Comparison of ENCODE assay signal across 1 cellular context in genomic region chr12:55829967-55830600, GRCh38.
A peak's percentile ranks its signal among the peaks of the same experiment; 100 is the strongest.
TF ChIP-seq lines count a peak whose summit lies in the region.

No MANE protein-coding gene starts in this region.

TF ChIP-seq in HepG2, 621 proteins besides CTCF, POLR2A, EP300 and RAD21 (continued from another document and continues in another):
- TF ChIP-seq ZNF577 (CRISPR knock-in tag; IDR thresholded peaks at IDR 0.05; ENCODE audit: borderline replicate concordance, low read depth) (no peak), RFXANK (CRISPR knock-in tag; IDR thresholded peaks at IDR 0.05) (no peak), ZSCAN21 (CRISPR knock-in tag; IDR thresholded peaks at IDR 0.05; ENCODE audit: borderline replicate concordance) (0 out of 2 replicates have a peak, but pooled peaks have one; percentile 54), ARID2 (CRISPR knock-in tag; IDR thresholded peaks at IDR 0.05; ENCODE audit: borderline replicate concordance) (no peak), JUN (CRISPR knock-in tag; IDR thresholded peaks at IDR 0.05) (0 out of 2 replicates have a peak, but pooled peaks have one; percentile 9), ZNF543 (CRISPR knock-in tag; IDR thresholded peaks at IDR 0.05) (no peak), PCBP2 (optimal IDR thresholded peaks at IDR 0.05; ENCODE audit: low read depth, low read length, poor library complexity, severe bottlenecking) (no peak), MAFG (CRISPR knock-in tag; IDR thresholded peaks at IDR 0.05) (no peak), GTF2F1 (IDR thresholded peaks at IDR 0.05; ENCODE audit: low read length) (no peak), MATR3 (CRISPR knock-in tag; IDR thresholded peaks at IDR 0.05) (no peak), HOXA3 (CRISPR knock-in tag; IDR thresholded peaks at IDR 0.05) (no peak; the same call in 1 of the 2 replicates), SRSF1 (optimal IDR thresholded peaks at IDR 0.05; ENCODE audit: low read depth, low read length) (peak; percentile 76), XBP1 (CRISPR knock-in tag; IDR thresholded peaks at IDR 0.05) (no peak), SALL1 (CRISPR knock-in tag; IDR thresholded peaks at IDR 0.05) (no peak; the same call in 1 of the 2 replicates), ZMYM3 (CRISPR knock-in tag; IDR thresholded peaks at IDR 0.05) (no peak), ERF (CRISPR knock-in tag; IDR thresholded peaks at IDR 0.05) (no peak), ZNF777 (CRISPR knock-in tag; IDR thresholded peaks at IDR 0.05) (no peak; the same call in 1 of the 2 replicates), PAWR (CRISPR knock-in tag; IDR thresholded peaks at IDR 0.05; ENCODE audit: borderline replicate concordance) (no peak), CC2D1A (CRISPR knock-in tag; IDR thresholded peaks at IDR 0.05) (no peak), ZNF749 (CRISPR knock-in tag; IDR thresholded peaks at IDR 0.05; ENCODE audit: borderline replicate concordance) (peak; percentile 63; the same call in 1 of the 2 replicates), ARNT (IDR thresholded peaks at IDR 0.05) (no peak), ZNF660 (CRISPR knock-in tag; IDR thresholded peaks at IDR 0.05; ENCODE audit: borderline replicate concordance, low read depth) (no peak), ZNF768 (CRISPR knock-in tag; IDR thresholded peaks at IDR 0.05) (no peak), ARID4A (CRISPR knock-in tag; IDR thresholded peaks at IDR 0.05; ENCODE audit: borderline replicate concordance) (peak; percentile 59), HNRNPL (IDR thresholded peaks at IDR 0.05; ENCODE audit: low read depth, low read length) (peak; percentile 64; the same call in 1 of the 2 replicates), PHF21A (CRISPR knock-in tag; IDR thresholded peaks at IDR 0.05) (no peak), MEIS2 (CRISPR knock-in tag; IDR thresholded peaks at IDR 0.05) (no peak), ZBTB21 (CRISPR knock-in tag; IDR thresholded peaks at IDR 0.05) (no peak), KDM5B (CRISPR knock-in tag; IDR thresholded peaks at IDR 0.05; ENCODE audit: borderline replicate concordance) (peak; percentile 40; the same call in 1 of the 2 replicates), TAF1 (CRISPR knock-in tag; IDR thresholded peaks at IDR 0.05) (peak; percentile 27; the same call in 1 of the 2 replicates), ZBTB7B (CRISPR knock-in tag; IDR thresholded peaks at IDR 0.05) (no peak; the same call in 1 of the 2 replicates), ZNF256 (CRISPR knock-in tag; conservative IDR thresholded peaks at IDR 0.05) (no peak), ZC3H13 (CRISPR knock-in tag; IDR thresholded peaks at IDR 0.05) (no peak), ZBTB1 (CRISPR knock-in tag; IDR thresholded peaks at IDR 0.05; ENCODE audit: borderline replicate concordance) (no peak), TERF1 (CRISPR knock-in tag; IDR thresholded peaks at IDR 0.05) (no peak), PAX8 (CRISPR knock-in tag; IDR thresholded peaks at IDR 0.05; ENCODE audit: borderline replicate concordance) (no peak)
- TF ChIP-seq, protein P1, sequence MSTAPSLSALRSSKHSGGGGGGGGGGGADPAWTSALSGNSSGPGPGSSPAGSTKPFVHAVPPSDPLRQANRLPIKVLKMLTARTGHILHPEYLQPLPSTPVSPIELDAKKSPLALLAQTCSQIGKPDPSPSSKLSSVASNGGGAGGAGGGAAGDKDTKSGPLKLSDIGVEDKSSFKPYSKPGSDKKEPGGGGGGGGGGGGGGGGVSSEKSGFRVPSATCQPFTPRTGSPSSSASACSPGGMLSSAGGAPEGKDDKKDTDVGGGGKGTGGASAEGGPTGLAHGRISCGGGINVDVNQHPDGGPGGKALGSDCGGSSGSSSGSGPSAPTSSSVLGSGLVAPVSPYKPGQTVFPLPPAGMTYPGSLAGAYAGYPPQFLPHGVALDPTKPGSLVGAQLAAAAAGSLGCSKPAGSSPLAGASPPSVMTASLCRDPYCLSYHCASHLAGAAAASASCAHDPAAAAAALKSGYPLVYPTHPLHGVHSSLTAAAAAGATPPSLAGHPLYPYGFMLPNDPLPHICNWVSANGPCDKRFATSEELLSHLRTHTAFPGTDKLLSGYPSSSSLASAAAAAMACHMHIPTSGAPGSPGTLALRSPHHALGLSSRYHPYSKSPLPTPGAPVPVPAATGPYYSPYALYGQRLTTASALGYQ (CRISPR knock-in tag; IDR thresholded peaks at IDR 0.05): no peak; the same call in 1 of the 2 replicates
- TF ChIP-seq, protein P2, sequence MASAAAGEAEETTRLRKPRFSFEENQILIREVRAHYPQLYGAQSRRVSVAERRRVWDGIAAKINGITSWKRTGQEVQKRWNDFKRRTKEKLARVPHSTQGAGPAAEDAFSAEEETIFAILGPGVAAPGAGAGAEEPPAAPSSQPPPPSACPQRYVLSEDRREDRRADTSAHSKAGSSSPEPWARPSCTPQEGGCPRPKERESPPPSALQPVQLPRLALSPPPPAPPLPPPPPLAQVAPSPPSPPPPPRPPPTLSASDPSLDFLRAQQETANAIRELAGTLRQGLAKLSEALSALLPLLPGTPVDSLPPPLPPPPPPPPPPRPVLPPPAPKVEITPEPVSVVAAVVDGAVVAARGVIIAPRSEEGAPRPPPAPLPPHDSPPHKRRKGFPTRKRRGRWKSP (CRISPR knock-in tag; IDR thresholded peaks at IDR 0.05): no peak
- TF ChIP-seq, protein P3, sequence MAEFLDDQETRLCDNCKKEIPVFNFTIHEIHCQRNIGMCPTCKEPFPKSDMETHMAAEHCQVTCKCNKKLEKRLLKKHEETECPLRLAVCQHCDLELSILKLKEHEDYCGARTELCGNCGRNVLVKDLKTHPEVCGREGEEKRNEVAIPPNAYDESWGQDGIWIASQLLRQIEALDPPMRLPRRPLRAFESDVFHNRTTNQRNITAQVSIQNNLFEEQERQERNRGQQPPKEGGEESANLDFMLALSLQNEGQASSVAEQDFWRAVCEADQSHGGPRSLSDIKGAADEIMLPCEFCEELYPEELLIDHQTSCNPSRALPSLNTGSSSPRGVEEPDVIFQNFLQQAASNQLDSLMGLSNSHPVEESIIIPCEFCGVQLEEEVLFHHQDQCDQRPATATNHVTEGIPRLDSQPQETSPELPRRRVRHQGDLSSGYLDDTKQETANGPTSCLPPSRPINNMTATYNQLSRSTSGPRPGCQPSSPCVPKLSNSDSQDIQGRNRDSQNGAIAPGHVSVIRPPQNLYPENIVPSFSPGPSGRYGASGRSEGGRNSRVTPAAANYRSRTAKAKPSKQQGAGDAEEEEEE (CRISPR knock-in tag; IDR thresholded peaks at IDR 0.05; ENCODE audit: borderline replicate concordance): no peak
- TF ChIP-seq, protein P4, sequence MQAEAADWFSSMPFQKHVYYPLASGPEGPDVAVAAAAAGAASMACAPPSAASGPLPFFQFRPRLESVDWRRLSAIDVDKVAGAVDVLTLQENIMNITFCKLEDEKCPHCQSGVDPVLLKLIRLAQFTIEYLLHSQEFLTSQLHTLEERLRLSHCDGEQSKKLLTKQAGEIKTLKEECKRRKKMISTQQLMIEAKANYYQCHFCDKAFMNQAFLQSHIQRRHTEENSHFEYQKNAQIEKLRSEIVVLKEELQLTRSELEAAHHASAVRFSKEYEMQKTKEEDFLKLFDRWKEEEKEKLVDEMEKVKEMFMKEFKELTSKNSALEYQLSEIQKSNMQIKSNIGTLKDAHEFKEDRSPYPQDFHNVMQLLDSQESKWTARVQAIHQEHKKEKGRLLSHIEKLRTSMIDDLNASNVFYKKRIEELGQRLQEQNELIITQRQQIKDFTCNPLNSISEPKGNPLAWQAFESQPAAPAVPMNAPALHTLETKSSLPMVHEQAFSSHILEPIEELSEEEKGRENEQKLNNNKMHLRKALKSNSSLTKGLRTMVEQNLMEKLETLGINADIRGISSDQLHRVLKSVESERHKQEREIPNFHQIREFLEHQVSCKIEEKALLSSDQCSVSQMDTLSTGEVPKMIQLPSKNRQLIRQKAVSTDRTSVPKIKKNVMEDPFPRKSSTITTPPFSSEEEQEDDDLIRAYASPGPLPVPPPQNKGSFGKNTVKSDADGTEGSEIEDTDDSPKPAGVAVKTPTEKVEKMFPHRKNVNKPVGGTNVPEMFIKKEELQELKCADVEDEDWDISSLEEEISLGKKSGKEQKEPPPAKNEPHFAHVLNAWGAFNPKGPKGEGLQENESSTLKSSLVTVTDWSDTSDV (CRISPR knock-in tag; IDR thresholded peaks at IDR 0.05): 0 out of 2 replicates have a peak, but pooled peaks have one; percentile 74
- TF ChIP-seq, protein P5, sequence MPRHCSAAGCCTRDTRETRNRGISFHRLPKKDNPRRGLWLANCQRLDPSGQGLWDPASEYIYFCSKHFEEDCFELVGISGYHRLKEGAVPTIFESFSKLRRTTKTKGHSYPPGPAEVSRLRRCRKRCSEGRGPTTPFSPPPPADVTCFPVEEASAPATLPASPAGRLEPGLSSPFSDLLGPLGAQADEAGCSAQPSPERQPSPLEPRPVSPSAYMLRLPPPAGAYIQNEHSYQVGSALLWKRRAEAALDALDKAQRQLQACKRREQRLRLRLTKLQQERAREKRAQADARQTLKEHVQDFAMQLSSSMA (CRISPR knock-in tag; IDR thresholded peaks at IDR 0.05): no peak; the same call in 1 of the 2 replicates
- TF ChIP-seq, protein P6, sequence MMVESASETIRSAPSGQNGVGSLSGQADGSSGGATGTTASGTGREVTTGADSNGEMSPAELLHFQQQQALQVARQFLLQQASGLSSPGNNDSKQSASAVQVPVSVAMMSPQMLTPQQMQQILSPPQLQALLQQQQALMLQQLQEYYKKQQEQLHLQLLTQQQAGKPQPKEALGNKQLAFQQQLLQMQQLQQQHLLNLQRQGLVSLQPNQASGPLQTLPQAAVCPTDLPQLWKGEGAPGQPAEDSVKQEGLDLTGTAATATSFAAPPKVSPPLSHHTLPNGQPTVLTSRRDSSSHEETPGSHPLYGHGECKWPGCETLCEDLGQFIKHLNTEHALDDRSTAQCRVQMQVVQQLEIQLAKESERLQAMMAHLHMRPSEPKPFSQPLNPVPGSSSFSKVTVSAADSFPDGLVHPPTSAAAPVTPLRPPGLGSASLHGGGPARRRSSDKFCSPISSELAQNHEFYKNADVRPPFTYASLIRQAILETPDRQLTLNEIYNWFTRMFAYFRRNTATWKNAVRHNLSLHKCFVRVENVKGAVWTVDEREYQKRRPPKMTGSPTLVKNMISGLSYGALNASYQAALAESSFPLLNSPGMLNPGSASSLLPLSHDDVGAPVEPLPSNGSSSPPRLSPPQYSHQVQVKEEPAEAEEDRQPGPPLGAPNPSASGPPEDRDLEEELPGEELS (CRISPR knock-in tag; IDR thresholded peaks at IDR 0.05): no peak; the same call in none of the 2 replicates
- TF ChIP-seq, protein P7, sequence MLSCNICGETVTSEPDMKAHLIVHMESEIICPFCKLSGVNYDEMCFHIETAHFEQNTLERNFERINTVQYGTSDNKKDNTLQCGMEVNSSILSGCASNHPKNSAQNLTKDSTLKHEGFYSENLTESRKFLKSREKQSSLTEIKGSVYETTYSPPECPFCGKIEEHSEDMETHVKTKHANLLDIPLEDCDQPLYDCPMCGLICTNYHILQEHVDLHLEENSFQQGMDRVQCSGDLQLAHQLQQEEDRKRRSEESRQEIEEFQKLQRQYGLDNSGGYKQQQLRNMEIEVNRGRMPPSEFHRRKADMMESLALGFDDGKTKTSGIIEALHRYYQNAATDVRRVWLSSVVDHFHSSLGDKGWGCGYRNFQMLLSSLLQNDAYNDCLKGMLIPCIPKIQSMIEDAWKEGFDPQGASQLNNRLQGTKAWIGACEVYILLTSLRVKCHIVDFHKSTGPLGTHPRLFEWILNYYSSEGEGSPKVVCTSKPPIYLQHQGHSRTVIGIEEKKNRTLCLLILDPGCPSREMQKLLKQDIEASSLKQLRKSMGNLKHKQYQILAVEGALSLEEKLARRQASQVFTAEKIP (CRISPR knock-in tag; IDR thresholded peaks at IDR 0.05; ENCODE audit: borderline replicate concordance): no peak
